ENCODE assay signal across 8 cellular contexts in genomic region chr6:56955171-56956155, GRCh38. TPM values are rescaled to one million over a fixed set of nuclear protein-coding genes. Genes with fewer than 3 reads are reported as not detected.
DNase-seq lines count a peak whose midpoint lies in the region; ATAC-seq and TF ChIP-seq lines count a peak whose summit lies in the region.

No MANE protein-coding gene starts in this region.

- H3K4me3 ChIP-seq in HUES6 (ENCODE audit: low read depth, low read length) (peak overlapping the region; percentile 97), OCI-LY7 (ENCODE audit: low read depth, low read length, poor library complexity, severe bottlenecking) (peak overlapping the region; percentile 75), foreskin fibroblast (ENCODE audit: low read depth in 1 of 2, low read length in 2 of 2) (peak overlapping the region; percentile 60 to 90), testis (peak overlapping the region; percentile 60 to 67)

- no peak for TF ChIP-seq POLR2A in testis (IDR thresholded peaks at IDR 0.05)

- no peaks in the 10 kb centered on the region for H3K9me3 Mint-ChIP-seq in activated T-helper 2 cell treated with anti-CD3 and anti-CD28 coated beads, Interferon-gamma antibody, Interleukin-2, Interleukin-4, amounts not matched to agents 10 μg/mL and 5 μg/mL and 100 μg/mL, durations not matched to agents 14 hours and 24 hours and 36 hours
- no peaks in the 10 kb centered on the region for H3K9me3 Mint-ChIP-seq in neural crest cell

- ATAC-seq in GM21447 (IDR thresholded peaks at IDR 0.05; ENCODE audit: unreplicated experiment): peak; percentile 68

- peak; percentile 80 for TF ChIP-seq CTCF in OCI-LY7 (conservative IDR thresholded peaks at IDR 0.05; ENCODE audit: low read length)
- peak; percentile 81 for TF ChIP-seq CTCF in foreskin fibroblast (IDR thresholded peaks at IDR 0.05; ENCODE audit: low read depth, low read length)
- TF ChIP-seq CTCF in neural crest cell (conservative IDR thresholded peaks at IDR 0.05): peak; percentile 84
- peak; percentile 25 to 70 (median 58) for TF ChIP-seq CTCF in testis (IDR thresholded peaks at IDR 0.05)

- CTCF ChIA-PET in OCI-LY7 (lab: Charles Lee; ENCODE audit: unreplicated experiment): interaction anchor here (0.5 to 0.6 kb wide), 2 partner anchors 49 to 217 kb away, joined by 3 to 5 read pairs; no protein-coding TSS in a partner anchor

- H3K4me3 Mint-ChIP-seq in activated T-helper 2 cell treated with anti-CD3 and anti-CD28 coated beads, Interferon-gamma antibody, Interleukin-2, Interleukin-4, amounts not matched to agents 10 μg/mL and 5 μg/mL and 100 μg/mL, durations not matched to agents 14 hours and 24 hours and 36 hours (ENCODE audit: low read depth): peak overlapping the region; percentile 74
- H3K4me3 Mint-ChIP-seq in neural crest cell: peak overlapping the region; percentile 83

- BruUV-seq in OCI-LY7 (replicated peaks; lab: Mats Ljungman, UMichigan): TSS peak; percentile 80

- no peaks in the 10 kb centered on the region for H3K79me2 ChIP-seq in OCI-LY7 (ENCODE audit: insufficient read depth, low read depth, low read length)

- POLR2A ChIA-PET in OCI-LY7 (lab: Charles Lee): interaction anchor here (0.8 to 1.3 kb wide), 2 partner anchors 90 to 362 kb away, joined by 4 read pairs; partner anchors contain the start of genes KIAA1586 and PRIM2

- peak overlapping the region; percentile 72 for H3K9ac ChIP-seq in HUES6 (ENCODE audit: low read length)

- H3K4me1 ChIP-seq in HUES6 (ENCODE audit: control insufficient read depth, insufficient read depth, low read length) (peaks cover 13% of the 10 kb centered on the region), OCI-LY7 (ENCODE audit: insufficient read depth, low read length, poor library complexity, severe bottlenecking) (peaks cover 16% of the 10 kb centered on the region), testis (peaks cover 6% of the 10 kb centered on the region)

- H3K4me2 ChIP-seq in OCI-LY7 (ENCODE audit: low read length): peak overlapping the region; percentile 84

- peak overlapping the region; percentile 90 for H2AFZ ChIP-seq in OCI-LY7 (ENCODE audit: low read length)

- H3K9me2 ChIP-seq in OCI-LY7 (ENCODE audit: insufficient read depth, low read length): no peaks in the 10 kb centered on the region

- DNase-seq in DMS79 treated with DMSO at 0.1 percent for 48 hours (lab: John Stamatoyannopoulos, UW) (peak; percentile 66), OCI-LY7 (ENCODE audit: low spot score) (peak; percentile 90), foreskin fibroblast (peak; percentile 93 to 98), neural crest cell (ENCODE audit: low read depth, low spot score) (peak; percentile 76), testis (peak; percentile 84)
- peak; percentile 54 for DNase-seq in activated T-helper 2 cell treated with anti-CD3 and anti-CD28 coated beads, Interferon-gamma antibody, Interleukin-2, Interleukin-4, amounts not matched to agents 10 μg/mL and 5 μg/mL and 100 μg/mL, durations not matched to agents 14 hours and 24 hours and 36 hours (ENCODE audit: low spot score)

- WGBS in testis, 2 donors: 0% methylated on average over 21 to 51 of the region's 57 CpGs

- no peaks in the 10 kb centered on the region for H4K20me1 ChIP-seq in OCI-LY7 (ENCODE audit: insufficient read depth, low read length)

- H3K36me3 Mint-ChIP-seq in activated T-helper 2 cell treated with anti-CD3 and anti-CD28 coated beads, Interferon-gamma antibody, Interleukin-2, Interleukin-4, amounts not matched to agents 10 μg/mL and 5 μg/mL and 100 μg/mL, durations not matched to agents 14 hours and 24 hours and 36 hours (ENCODE audit: low read depth): no peaks in the 10 kb centered on the region
- no peaks in the 10 kb centered on the region for H3K36me3 Mint-ChIP-seq in neural crest cell (ENCODE audit: low read depth)

- H3K4me1 Mint-ChIP-seq in activated T-helper 2 cell treated with anti-CD3 and anti-CD28 coated beads, Interferon-gamma antibody, Interleukin-2, Interleukin-4, amounts not matched to agents 10 μg/mL and 5 μg/mL and 100 μg/mL, durations not matched to agents 14 hours and 24 hours and 36 hours (ENCODE audit: low read depth): peaks cover 21% of the 10 kb centered on the region
- peaks cover 24% of the 10 kb centered on the region for H3K4me1 Mint-ChIP-seq in neural crest cell

- intact Hi-C loops in OCI-LY7 (cut with micrococcal nuclease; ENCODE audit: unreplicated experiment): loop anchor here (1.0 to 5.0 kb wide), 7 partner anchors 51 to 362 kb away; partner anchors contain the start of genes BAG2, KIAA1586, PRIM2 and RAB23
- intact Hi-C loops in activated T-helper 2 cell treated with anti-CD3 and anti-CD28 coated beads, Interferon-gamma antibody, Interleukin-2, Interleukin-4, amounts not matched to agents 10 μg/mL and 5 μg/mL and 100 μg/mL, durations not matched to agents 14 hours and 24 hours and 36 hours (cut with micrococcal nuclease): loop anchor here (1.0 to 10.0 kb wide), 8 partner anchors 51 to 361 kb away; partner anchors contain the start of genes BAG2, KIAA1586 and ZNF451
- intact Hi-C loops in testis (cut with DNase I; ENCODE audit: low total_unique reads): no loop called here

- peaks cover 25% of the 10 kb centered on the region for H3K27me3 ChIP-seq in HUES6 (ENCODE audit: control insufficient read depth, insufficient read depth, low read length)
- no peaks in the 10 kb centered on the region for H3K27me3 ChIP-seq in testis

- H3K36me3 ChIP-seq in HUES6 (ENCODE audit: control insufficient read depth, insufficient read depth, low read length) (0 out of 2 replicates have a peak, but pooled peaks cover under 1% of the 10 kb centered on the region), OCI-LY7 (ENCODE audit: insufficient read depth, low read length) (no peaks in the 10 kb centered on the region), testis (ENCODE audit: low read depth, missing control alignments) (no peaks in the 10 kb centered on the region)

- peak overlapping the region; percentile 8; the same call in 1 of the 2 replicates for H3K27ac ChIP-seq in HUES6 (ENCODE audit: low read depth, low read length)
- H3K27ac ChIP-seq in OCI-LY7 (ENCODE audit: low read depth, low read length, poor library complexity, severe bottlenecking): peak overlapping the region; percentile 56
- peak overlapping the region; percentile 9 to 23 for H3K27ac ChIP-seq in testis

- no peaks in the 10 kb centered on the region for H3K9me3 ChIP-seq in HUES6 (ENCODE audit: control insufficient read depth, insufficient read depth, low read depth, low read length)
- no peaks in the 10 kb centered on the region for H3K9me3 ChIP-seq in OCI-LY7 (ENCODE audit: low read length)
- no peaks in the 10 kb centered on the region for H3K9me3 ChIP-seq in testis

- no peak overlapping the region for H3K27ac Mint-ChIP-seq in activated T-helper 2 cell treated with anti-CD3 and anti-CD28 coated beads, Interferon-gamma antibody, Interleukin-2, Interleukin-4, amounts not matched to agents 10 μg/mL and 5 μg/mL and 100 μg/mL, durations not matched to agents 14 hours and 24 hours and 36 hours
- H3K27ac Mint-ChIP-seq in neural crest cell (ENCODE audit: unreplicated experiment): no peak overlapping the region

- H3K27me3 Mint-ChIP-seq in activated T-helper 2 cell treated with anti-CD3 and anti-CD28 coated beads, Interferon-gamma antibody, Interleukin-2, Interleukin-4, amounts not matched to agents 10 μg/mL and 5 μg/mL and 100 μg/mL, durations not matched to agents 14 hours and 24 hours and 36 hours (ENCODE audit: low read depth): peaks cover 68% of the 10 kb centered on the region
- H3K27me3 Mint-ChIP-seq in neural crest cell (ENCODE audit: low read depth): peaks cover 59% of the 10 kb centered on the region

RNA-seq across cellular contexts. Expression of gene BEND6, which starts 0.6 kb away (rescaled TPM):
- total RNA-seq in OCI-LY7 (2014; rRNA removed; shearing (Covaris generic)): 0.50 and 0.88 TPM in 2 replicates
- total RNA-seq in OCI-LY7 (2022): 1.5 and 2.9 TPM in 2 replicates
- not detected in 2 replicates for total RNA-seq in activated T-helper 2 cell treated with anti-CD3 and anti-CD28 coated beads, Interferon-gamma antibody, Interleukin-2, Interleukin-4, amounts not matched to agents 10 μg/mL and 5 μg/mL and 100 μg/mL, durations not matched to agents 14 hours and 24 hours and 36 hours
- total RNA-seq in neural crest cell: 1.8 and 2.3 TPM in 2 replicates
- total RNA-seq in testis: 1 to 10 TPM; 1.0 to 1.4 TPM
- 0.87 TPM for polyA plus RNA-seq in testis (ENCODE audit: insufficient read depth, low read depth, low replicate concordance)

Comparison
In these comparisons a context has a peak if more than half of its experiments do, and no peak if none do; other contexts are left out.
1. Peak in every context shown above with its lines: DNase-seq, ATAC-seq, H3K4me3 ChIP-seq and H3K27ac ChIP-seq.